ENCODE assay signal across 22 cellular contexts in the genomic region with DNA sequence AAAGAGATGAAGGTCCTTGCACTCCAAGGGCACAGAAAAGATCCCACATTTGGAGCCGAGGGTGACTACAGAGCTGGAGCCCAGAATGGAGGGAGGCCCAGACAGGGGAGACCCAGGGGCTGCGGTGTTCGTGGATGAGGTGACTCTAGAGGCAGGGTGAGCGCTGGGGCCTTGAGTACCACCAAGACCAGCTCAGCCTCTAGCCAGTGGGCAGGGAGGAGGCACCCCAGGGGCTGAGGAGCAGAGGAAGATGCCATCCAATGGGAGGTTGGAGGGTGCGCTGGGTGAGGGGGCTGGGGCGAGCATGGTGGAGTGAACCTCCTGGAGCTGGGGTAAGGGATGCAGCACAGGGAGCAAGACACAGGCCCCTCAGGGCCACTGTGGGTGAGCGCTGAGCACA. TPM values are rescaled to one million over a fixed set of nuclear protein-coding genes. Genes with fewer than 3 reads are reported as not detected.
A peak's percentile ranks its signal among the peaks of the same experiment; 100 is the strongest.
DNase-seq lines count a peak whose midpoint lies in the region; ATAC-seq and TF ChIP-seq lines count a peak whose summit lies in the region.
"Had no signal": no experiment of that assay in that cellular context is flagged by ENCODE, and none has a peak within 500 bp of the region (broad histone marks: within the 10 kb centered on the region; RNA-seq: fewer than 3 reads in every experiment).

No MANE protein-coding gene starts in this region.

- TF ChIP-seq CTCF in osteoblast (IDR thresholded peaks at IDR 0.05; ENCODE audit: extremely low read depth, low read depth, low read length) (no peak), upper lobe of left lung (IDR thresholded peaks at IDR 0.05) (no peak), uterus (IDR thresholded peaks at IDR 0.05) (no peak)

- H3K4me2 ChIP-seq in osteoblast (ENCODE audit: insufficient read depth, low read length) (no peak overlapping the region), Karpas-422 (ENCODE audit: low read depth, low read length, poor library complexity, severe bottlenecking) (no peak overlapping the region)

- no peak overlapping the region for H3K27ac ChIP-seq in osteoblast (ENCODE audit: low read depth, low read length)
- no peak overlapping the region for H3K27ac ChIP-seq in upper lobe of left lung
- no peak overlapping the region for H3K27ac ChIP-seq in uterus
- no peak overlapping the region for H3K27ac ChIP-seq in Karpas-422 (ENCODE audit: low read length)
- H3K27ac ChIP-seq: GM23248, HL-60 had no signal

- no peaks in the 10 kb centered on the region for H3K4me1 ChIP-seq in osteoblast (ENCODE audit: insufficient read depth, low read length)
- H3K4me1 ChIP-seq in upper lobe of left lung: no peaks in the 10 kb centered on the region
- H3K4me1 ChIP-seq in uterus: no peaks in the 10 kb centered on the region
- no peaks in the 10 kb centered on the region for H3K4me1 ChIP-seq in Karpas-422 (ENCODE audit: low read length)
- H3K4me1 ChIP-seq: BE2C, Caco-2 had no signal

- H3K9ac ChIP-seq in Karpas-422 (ENCODE audit: low read length): no peak overlapping the region
- H3K9ac ChIP-seq: GM23248 had no signal

- no peaks in the 10 kb centered on the region for H3K27me3 ChIP-seq in H7 (ENCODE audit: control insufficient read depth, insufficient read depth, low read length)
- no peaks in the 10 kb centered on the region for H3K27me3 ChIP-seq in osteoblast (ENCODE audit: insufficient read depth, low read length)
- no peaks in the 10 kb centered on the region for H3K27me3 ChIP-seq in upper lobe of left lung
- H3K27me3 ChIP-seq in uterus: no peaks in the 10 kb centered on the region
- no peaks in the 10 kb centered on the region for H3K27me3 ChIP-seq in Karpas-422 (ENCODE audit: low read length)
- H3K27me3 ChIP-seq: BE2C had no signal

- no peak for TF ChIP-seq EP300 in upper lobe of left lung (IDR thresholded peaks at IDR 0.05)

- H4K20me1 ChIP-seq in osteoblast (ENCODE audit: insufficient read depth, low read length): no peaks in the 10 kb centered on the region
- H4K20me1 ChIP-seq in Karpas-422 (ENCODE audit: insufficient read depth, low read depth, low read length): no peaks in the 10 kb centered on the region

- intact Hi-C loops in uterus (cut with DNase I; ENCODE audit: low total_unique reads): no loop called here

- H3K9me3 ChIP-seq in osteoblast (ENCODE audit: low read depth, low read length) (no peaks in the 10 kb centered on the region), upper lobe of left lung (no peaks in the 10 kb centered on the region), uterus (no peaks in the 10 kb centered on the region), Karpas-422 (ENCODE audit: low read length) (no peaks in the 10 kb centered on the region)
- H3K9me3 ChIP-seq: BE2C, Caco-2 had no signal

- no peak overlapping the region for H3K4me3 ChIP-seq in H7 (ENCODE audit: insufficient read depth, low read depth, low read length)
- no peak overlapping the region for H3K4me3 ChIP-seq in osteoblast (ENCODE audit: insufficient read depth, low read length)
- no peak overlapping the region for H3K4me3 ChIP-seq in upper lobe of left lung
- H3K4me3 ChIP-seq in uterus: no peak overlapping the region
- no peak overlapping the region for H3K4me3 ChIP-seq in Karpas-422 (ENCODE audit: low read length)
- H3K4me3 ChIP-seq: GM23248 had no signal

- no peak overlapping the region for H2AFZ ChIP-seq in osteoblast (ENCODE audit: low read length)
- H2AFZ ChIP-seq in Karpas-422 (ENCODE audit: low read length): no peak overlapping the region
- H2AFZ ChIP-seq: GM23248 had no signal

- ATAC-seq in upper lobe of left lung (ENCODE audit: low FRiP score in 2 of 2): peak; percentile 8 to 58
- ATAC-seq in HG02763 (IDR thresholded peaks at IDR 0.05; ENCODE audit: unreplicated experiment): no peak

- peak; percentile 21 for DNase-seq in D341Med (ENCODE audit: low spot score)
- peak; percentile 16 for DNase-seq in H7
- DNase-seq in osteoblast (ENCODE audit: insufficient read length, low spot score, missing footprints): peak; percentile 21
- DNase-seq in upper lobe of left lung: no peak
- no peak for DNase-seq in uterus
- no peak for DNase-seq in NCI-H146 (lab: John Stamatoyannopoulos, UW)
- no peak for DNase-seq in Karpas-422
- DNase-seq: ACHN; BE2C; C1 segment of cervical spinal cord; Caco-2; CD4-positive, alpha-beta T cell; DMS153; DMS79; GDM1; GM23248; HCEC 1CT; IMR-90 had no signal

- no peak for TF ChIP-seq POLR2A in upper lobe of left lung (IDR thresholded peaks at IDR 0.05)
- no peak for TF ChIP-seq POLR2A in uterus (IDR thresholded peaks at IDR 0.05)

- H3K36me3 ChIP-seq in H7 (replicated peaks; ENCODE audit: control insufficient read depth, insufficient read depth, low read length) (peaks cover 6% of the 10 kb centered on the region), osteoblast (ENCODE audit: insufficient read depth, low read length) (peaks cover under 1% of the 10 kb centered on the region), upper lobe of left lung (peaks cover 7 to 16% (median 12%) of the 10 kb centered on the region in 4 donors), uterus (no peaks in the 10 kb centered on the region), Karpas-422 (ENCODE audit: insufficient read depth, low read length) (no peaks in the 10 kb centered on the region)
- H3K36me3 ChIP-seq: BE2C had no signal

- WGBS in upper lobe of left lung, 2 donors: 93 to 97% methylated on average over 6 to 7 of the region's 7 CpGs

- H3K79me2 ChIP-seq in osteoblast (ENCODE audit: insufficient read depth, low read length): no peaks in the 10 kb centered on the region
- no peaks in the 10 kb centered on the region for H3K79me2 ChIP-seq in Karpas-422 (ENCODE audit: low read length)

- H3K9me2 ChIP-seq in Karpas-422 (replicated peaks; ENCODE audit: insufficient read depth, low read length): no peaks in the 10 kb centered on the region

RNA-seq across cellular contexts. Expression of a gene that starts 13.3 kb away (rescaled TPM):
- 62.0 and 80.6 TPM in 2 replicates for total RNA-seq in H7 (2014; rRNA removed; shearing (Covaris generic))
- total RNA-seq in osteoblast (18.0 and 20.6 TPM in 2 replicates), upper lobe of left lung (10 to 100 TPM; 10.7 to 30.4 (median 19.8) TPM), uterus (10 to 100 TPM in 2 of 4 donors, 1 to 10 TPM in 2; 4.4 to 20.5 (median 11.6) TPM)
- 15.1 and 39.8 TPM in 2 replicates for total RNA-seq in Karpas-422 (2014; rRNA removed; shearing (Covaris generic); ENCODE audit: low replicate concordance)

RNA-seq across cellular contexts. Expression of a gene that starts 13.7 kb away (rescaled TPM):
- total RNA-seq in H7 (2014; rRNA removed; shearing (Covaris generic)): 3.2 and 5.5 TPM in 2 replicates
- total RNA-seq in osteoblast: 39.2 and 46.0 TPM in 2 replicates
- 10 to 100 TPM; 23.0 to 80.7 (median 35.7) TPM for total RNA-seq in upper lobe of left lung
- 10 to 100 TPM in 2 of 4 donors, 1 to 10 TPM in 2; 5.1 to 22.4 (median 11.4) TPM for total RNA-seq in uterus
- 29.1 and 43.5 TPM in 2 replicates for total RNA-seq in Karpas-422 (2014; rRNA removed; shearing (Covaris generic); ENCODE audit: low replicate concordance)

RNA-seq across cellular contexts. Expression of a gene that starts 25.3 kb away (rescaled TPM):
- total RNA-seq in H7 (2014; rRNA removed; shearing (Covaris generic)): not detected in 2 replicates
- total RNA-seq in osteoblast: not detected in 2 replicates
- not detected for total RNA-seq in upper lobe of left lung
- total RNA-seq in uterus: not detected
- not detected in 2 replicates for total RNA-seq in Karpas-422 (2014; rRNA removed; shearing (Covaris generic); ENCODE audit: low replicate concordance)
- total RNA-seq: Caco-2; CD4-positive, alpha-beta T cell; Daoy; GM23248; H4; IMR-90 had no signal

RNA-seq across cellular contexts. Expression of a gene that starts 26.7 kb away (rescaled TPM):
- 0.14 TPM in 1 of 2 replicates, not detected in the other for total RNA-seq in H7 (2014; rRNA removed; shearing (Covaris generic))
- under 0.01 TPM in 1 of 2 replicates, not detected in the other for total RNA-seq in osteoblast
- total RNA-seq in upper lobe of left lung: not detected
- total RNA-seq in uterus: 1 to 10 TPM in 1 of 4 donors, under 1 TPM in 2, not detected in 1; 0.28 to 8.2 (median 0.34) TPM
- not detected in 2 replicates for total RNA-seq in Karpas-422 (2014; rRNA removed; shearing (Covaris generic); ENCODE audit: low replicate concordance)
- total RNA-seq: Caco-2; CD4-positive, alpha-beta T cell; Daoy; GM23248; H4 had no signal

RNA-seq across cellular contexts. Expression of a gene that starts 38.8 kb away (rescaled TPM):
- 29.4 and 48.1 TPM in 2 replicates for total RNA-seq in H7 (2014; rRNA removed; shearing (Covaris generic))
- total RNA-seq in osteoblast (19.7 and 22.4 TPM in 2 replicates), upper lobe of left lung (10 to 100 TPM; 22.7 to 53.4 (median 37.7) TPM), uterus (100 to 1,000 TPM in 2 of 4 donors, 10 to 100 TPM in 2; 39.7 to 261 (median 159) TPM)
- total RNA-seq in Karpas-422 (2014; rRNA removed; shearing (Covaris generic); ENCODE audit: low replicate concordance): 16.9 and 17.9 TPM in 2 replicates

Comparison
In these comparisons a context has a peak if more than half of its experiments do, and no peak if none do; other contexts are left out.
1. DNase-seq: peak in D341Med (single experiment), H7 (single experiment) and osteoblast (single experiment); none in upper lobe of left lung (0 of 2), uterus (0 of 2), NCI-H146 (single experiment) and Karpas-422 (single experiment).